ENCODE assay signal across 28 cellular contexts in genomic region chr4:145290953-145291352, GRCh38.
"Had no signal": no experiment of that assay in that cellular context is flagged by ENCODE, and none has a peak within 500 bp of the region (broad histone marks: within the 10 kb centered on the region; RNA-seq: fewer than 3 reads in every experiment).

No MANE protein-coding gene starts in this region.

- H3K4me1 Mint-ChIP-seq: natural killer cell; neural progenitor cell; stimulated activated effector memory CD8-positive, alpha-beta T cell treated with anti-CD3 and anti-CD28 coated beads, Interleukin-12 subunit alpha, Interleukin-12 subunit beta, amount 100 ng/mL, for 72 hours; stimulated activated naive B cell treated with anti-CD40 and anti-IgM and Interleukin-4, amounts not matched to agents 10 μg/mL and 1 μg/mL and 100 μg/mL, for 72 hours had no signal

- H3K4me3 ChIP-seq: neural progenitor cell, ovary, psoas muscle, sigmoid colon, stomach, thoracic aorta, thyroid gland, tibial nerve, upper lobe of left lung, vagina had no signal

- FAIRE-seq: small intestine, urothelium cell line had no signal

- H3K9ac ChIP-seq: neural progenitor cell, parathyroid adenoma had no signal

- H3K27ac ChIP-seq: neural progenitor cell, ovary, parathyroid adenoma, sigmoid colon, stomach, thoracic aorta, thyroid gland, tibial nerve, upper lobe of left lung, vagina had no signal

- H3K27me3 ChIP-seq: neural progenitor cell, ovary, sigmoid colon, stomach, thyroid gland, tibial nerve, upper lobe of left lung, vagina had no signal

- ATAC-seq: natural killer cell; psoas muscle; right cardiac atrium; stimulated activated effector memory CD8-positive, alpha-beta T cell treated with anti-CD3 and anti-CD28 coated beads, Interleukin-12 subunit alpha, Interleukin-12 subunit beta, amount 100 ng/mL, for 72 hours; stimulated activated naive B cell treated with anti-CD40 and anti-IgM and Interleukin-4, amounts not matched to agents 10 μg/mL and 1 μg/mL and 100 μg/mL, for 72 hours had no signal

- DNase-seq: natural killer cell; occipital lobe; ovary; posterior cingulate gyrus; psoas muscle; right cardiac atrium; sigmoid colon; small intestine; stimulated activated CD4-positive, alpha-beta T cell treated with anti-CD3 and anti-CD28 coated beads, Interleukin-15, amount 100 ng/mL, for 24 hours; stimulated activated CD4-positive, alpha-beta T cell treated with anti-CD3 and anti-CD28 coated beads, Interleukin-2, amount 100 ng/mL, for 24 hours; stimulated activated CD4-positive, alpha-beta T cell treated with anti-CD3 and anti-CD28 coated beads, Interleukin-2, amount 100 ng/mL, for 48 hours; stimulated activated CD4-positive, alpha-beta T cell treated with anti-CD3 and anti-CD28 coated beads, Interleukin-4, amount 100 ng/mL, for 24 hours; stimulated activated naive B cell treated with anti-CD40 and anti-IgM and Interleukin-4, amounts not matched to agents 10 μg/mL and 1 μg/mL and 100 μg/mL, for 72 hours; stimulated activated naive CD4-positive, alpha-beta T cell treated with Interleukin-2 at 50 U/mL for 16 hours; stomach; thyroid gland; trophoblast cell; upper lobe of left lung had no signal

- H3K27me3 Mint-ChIP-seq: progenitor cell of endocrine pancreas had no signal

- H3K9me3 Mint-ChIP-seq: natural killer cell; nephron; neural progenitor cell; stimulated activated effector memory CD8-positive, alpha-beta T cell treated with anti-CD3 and anti-CD28 coated beads, Interleukin-12 subunit alpha, Interleukin-12 subunit beta, amount 100 ng/mL, for 72 hours had no signal

- H3K4me3 Mint-ChIP-seq: natural killer cell; nephron; neural progenitor cell; stimulated activated effector memory CD8-positive, alpha-beta T cell treated with anti-CD3 and anti-CD28 coated beads, Interleukin-12 subunit alpha, Interleukin-12 subunit beta, amount 100 ng/mL, for 72 hours; stimulated activated naive B cell treated with anti-CD40 and anti-IgM and Interleukin-4, amounts not matched to agents 10 μg/mL and 1 μg/mL and 100 μg/mL, for 72 hours; stimulated activated naive CD8-positive, alpha-beta T cell treated with anti-CD3 and anti-CD28 coated beads, Interleukin-15, Interleukin-2, amounts not matched to agents 100 ng/mL and 50 ng/mL, for 24 hours had no signal

- H3K36me3 ChIP-seq: neural progenitor cell, ovary, sigmoid colon, stomach, thoracic aorta, thyroid gland, tibial nerve, upper lobe of left lung, vagina had no signal

- H3K36me3 Mint-ChIP-seq: natural killer cell; neural progenitor cell; stimulated activated effector memory CD8-positive, alpha-beta T cell treated with anti-CD3 and anti-CD28 coated beads, Interleukin-12 subunit alpha, Interleukin-12 subunit beta, amount 100 ng/mL, for 72 hours; stimulated activated naive B cell treated with anti-CD40 and anti-IgM and Interleukin-4, amounts not matched to agents 10 μg/mL and 1 μg/mL and 100 μg/mL, for 72 hours had no signal

- H3K4me1 ChIP-seq: neural progenitor cell, parathyroid adenoma, stomach, thyroid gland, tibial nerve, upper lobe of left lung, vagina had no signal

- H3K27ac Mint-ChIP-seq: natural killer cell; nephron; neural progenitor cell; progenitor cell of endocrine pancreas; stimulated activated effector memory CD8-positive, alpha-beta T cell treated with anti-CD3 and anti-CD28 coated beads, Interleukin-12 subunit alpha, Interleukin-12 subunit beta, amount 100 ng/mL, for 72 hours; stimulated activated naive B cell treated with anti-CD40 and anti-IgM and Interleukin-4, amounts not matched to agents 10 μg/mL and 1 μg/mL and 100 μg/mL, for 72 hours; stimulated activated naive CD8-positive, alpha-beta T cell treated with anti-CD3 and anti-CD28 coated beads, Interleukin-15, Interleukin-2, amounts not matched to agents 100 ng/mL and 50 ng/mL, for 24 hours had no signal

- H3K9me3 ChIP-seq: ovary, psoas muscle, sigmoid colon, stomach, thoracic aorta, thyroid gland, upper lobe of left lung had no signal
